In genomic region chr12:46401703-46402102, GRCh38 we compare ENCODE assay signal across 11 cellular contexts. TPM values are rescaled to one million over a fixed set of nuclear protein-coding genes. Genes with fewer than 3 reads are reported as not detected.
DNase-seq lines count a peak whose midpoint lies in the region; ATAC-seq and TF ChIP-seq lines count a peak whose summit lies in the region.
"Had no signal": no experiment of that assay in that cellular context is flagged by ENCODE, and none has a peak within 500 bp of the region (broad histone marks: within the 10 kb centered on the region; RNA-seq: fewer than 3 reads in every experiment).

No MANE protein-coding gene starts in this region.

- peak; percentile 30 for TF ChIP-seq CTCF in AG09309 (IDR thresholded peaks at IDR 0.05; ENCODE audit: control insufficient read depth, insufficient read depth, low read depth, low read length, missing control alignments)
- peak in 4 of 6 experiments; percentile 25 to 51 (median 40) for TF ChIP-seq CTCF in esophagus squamous epithelium (IDR thresholded peaks at IDR 0.05)

- no peaks in the 10 kb centered on the region for H3K9me3 ChIP-seq in esophagus squamous epithelium
- H3K9me3 ChIP-seq: gastrocnemius medialis had no signal

- 32% methylated on average over 4 of the region's 4 CpGs for WGBS in esophagus squamous epithelium, 2 donors

- H3K4me3 ChIP-seq in AG09309 (ENCODE audit: control insufficient read depth, low read depth, low read length) (no peak overlapping the region), esophagus squamous epithelium (no peak overlapping the region)
- H3K4me3 ChIP-seq: gastrocnemius medialis had no signal

- peak overlapping the region in 3 of 4 donors; percentile 2 to 53 (median 31) for H3K27ac ChIP-seq in esophagus squamous epithelium

- DNase-seq in AG09309 (ENCODE audit: low read depth), result no peak
- peak; percentile 30 for DNase-seq in RPMI8226
- no peak for DNase-seq in esophagus squamous epithelium (lab: John Stamatoyannopoulos, UW)
- peak; percentile 56 for DNase-seq in myocyte (ENCODE audit: low read depth)
- DNase-seq in activated gamma-delta T cell treated with Interleukin-2 at 50 U/mL for 16 hours, result no peak
- DNase-seq: activated naive CD8-positive, alpha-beta T cell treated with anti-CD3 and anti-CD28 coated beads, Interleukin-2, amount 10 ng/mL, durations not matched to agents 7 days and 5 days; gastrocnemius medialis; OCI-M1 had no signal

- ATAC-seq in GM21447 (IDR thresholded peaks at IDR 0.05; ENCODE audit: unreplicated experiment) (no peak), GM19351 (IDR thresholded peaks at IDR 0.05; ENCODE audit: unreplicated experiment) (no peak), GM18502 (IDR thresholded peaks at IDR 0.05; ENCODE audit: poor library complexity, unreplicated experiment) (no peak)

- TF ChIP-seq POLR2A in esophagus squamous epithelium (IDR thresholded peaks at IDR 0.05), result no peak

- peaks cover 12 to 36% (median 19%) of the 10 kb centered on the region in 3 donors for H3K4me1 ChIP-seq in esophagus squamous epithelium

- intact Hi-C loops in esophagus squamous epithelium (cut with DNase I), result no loop called here

- no peaks in the 10 kb centered on the region for H3K27me3 ChIP-seq in esophagus squamous epithelium
- H3K27me3 ChIP-seq: gastrocnemius medialis had no signal

- H3K36me3 ChIP-seq in esophagus squamous epithelium, result no peaks in the 10 kb centered on the region
- H3K36me3 ChIP-seq: gastrocnemius medialis had no signal

RNA-seq across cellular contexts. Expression of gene SLC38A2, which starts 29.1 kb away (rescaled TPM):
- 100 to 1,000 TPM; 242 to 468 (median 286) TPM for total RNA-seq in esophagus squamous epithelium
- total RNA-seq in myocyte, result 399 and 480 TPM in 2 replicates
- polyA plus RNA-seq in myocyte (2012), result 95.5 TPM

Comparison
In these comparisons a context has a peak if more than half of its experiments do, and no peak if none do; other contexts are left out.
1. DNase-seq: peak in RPMI8226 (single experiment) and myocyte (single experiment); none in AG09309 (single experiment), esophagus squamous epithelium (single experiment) and activated gamma-delta T cell treated with Interleukin-2 at 50 U/mL for 16 hours (single experiment).